Comparison of ENCODE assay signal across 8 cellular contexts in genomic region chr1:39272027-39272790, GRCh38.
A peak's percentile ranks its signal among the peaks of the same experiment; 100 is the strongest.
DNase-seq lines count a peak whose midpoint lies in the region; ATAC-seq and TF ChIP-seq lines count a peak whose summit lies in the region.

No MANE protein-coding gene starts in this region.

- H3K4me1 ChIP-seq in right cardiac atrium (ENCODE audit: control insufficient read depth, insufficient read depth, low read length) (peaks cover 29% of the 10 kb centered on the region), suprapubic skin (peaks cover 86% of the 10 kb centered on the region), tibial nerve (peaks cover 0 to 38% (median 5%) of the 10 kb centered on the region in 4 donors)

- ATAC-seq in Right ventricle myocardium inferior (peak; percentile 37), left cardiac atrium (no peak), HG03108 (IDR thresholded peaks at IDR 0.05; ENCODE audit: unreplicated experiment) (peak; percentile 60), T-cell (replicated peaks in 1 of 4) (no peak), right cardiac atrium (peak in 1 of 2 donors; percentile 19)

- H3K27ac ChIP-seq in right cardiac atrium (ENCODE audit: low read length): peak overlapping the region; percentile 73
- H3K27ac ChIP-seq in suprapubic skin: peak overlapping the region; percentile 26
- H3K27ac ChIP-seq in tibial nerve: peak overlapping the region in 2 of 4 donors; percentile 24 to 45

- H3K27me3 ChIP-seq in right cardiac atrium (ENCODE audit: control insufficient read depth, insufficient read depth) (no peaks in the 10 kb centered on the region), suprapubic skin (no peaks in the 10 kb centered on the region), tibial nerve (no peaks in the 10 kb centered on the region)

- no peaks in the 10 kb centered on the region for H3K9me3 Mint-ChIP-seq in T-cell

- peaks cover 20% of the 10 kb centered on the region for H3K36me3 Mint-ChIP-seq in T-cell

- TF ChIP-seq POLR2A in suprapubic skin (IDR thresholded peaks at IDR 0.05) (no peak), tibial nerve (IDR thresholded peaks at IDR 0.05) (no peak)

- TF ChIP-seq CTCF in suprapubic skin (IDR thresholded peaks at IDR 0.05) (no peak), tibial nerve (IDR thresholded peaks at IDR 0.05) (no peak)

- H3K9me3 ChIP-seq in right cardiac atrium (ENCODE audit: control insufficient read depth, low read length): no peaks in the 10 kb centered on the region
- no peaks in the 10 kb centered on the region for H3K9me3 ChIP-seq in suprapubic skin
- H3K9me3 ChIP-seq in tibial nerve: no peaks in the 10 kb centered on the region

- no peak overlapping the region for H3K4me3 Mint-ChIP-seq in T-cell

- H3K27ac Mint-ChIP-seq in T-cell: peak overlapping the region; percentile 71 to 81

- no peaks in the 10 kb centered on the region for H3K27me3 Mint-ChIP-seq in T-cell

- TF ChIP-seq EP300 in suprapubic skin (IDR thresholded peaks at IDR 0.05) (no peak), tibial nerve (IDR thresholded peaks at IDR 0.05) (no peak)

- DNase-seq in Right ventricle myocardium inferior (ENCODE audit: missing footprints): no peak
- DNase-seq in left cardiac atrium: no peak
- DNase-seq in T-cell: no peak
- no peak for DNase-seq in right cardiac atrium
- no peak for DNase-seq in suprapubic skin (ENCODE audit: low spot score in 2 of 2)
- no peak for DNase-seq in foreskin melanocyte
- no peak for DNase-seq in tibial nerve (ENCODE audit: low spot score in 2 of 2)

- H3K36me3 ChIP-seq in suprapubic skin (no peaks in the 10 kb centered on the region), tibial nerve (no peaks in the 10 kb centered on the region)

- H3K4me1 Mint-ChIP-seq in T-cell: peaks cover 65 to 84% (median 76%) of the 10 kb centered on the region in 3 donors

- POLR2A ChIA-PET in T-cell (lab: Charles Lee): interaction anchor here (0.5 to 0.6 kb wide), 3 partner anchors 84 to 1574 kb away, joined by 3 to 6 read pairs (median 5); no protein-coding TSS in a partner anchor

- H3K4me3 ChIP-seq in right cardiac atrium (ENCODE audit: low read length): no peak overlapping the region
- H3K4me3 ChIP-seq in suprapubic skin: no peak overlapping the region
- H3K4me3 ChIP-seq in tibial nerve: no peak overlapping the region

- intact Hi-C loops in Right ventricle myocardium inferior (cut with DNase I) (no loop called here), left cardiac atrium (cut with DNase I) (no loop called here), right cardiac atrium (cut with DNase I) (no loop called here)

- CTCF ChIA-PET in T-cell (lab: Charles Lee): interaction anchor here (0.6 to 1.6 kb wide), 5 partner anchors 19 to 223 kb away, joined by 4 to 11 read pairs (median 5); no protein-coding TSS in a partner anchor

- WGBS in right cardiac atrium: 17% methylated on average over 3 of the region's 3 CpGs
- WGBS in suprapubic skin: 39% methylated on average over 1 of the region's 3 CpGs
- WGBS in tibial nerve, 2 donors: 41 to 53% methylated on average over 3 of the region's 3 CpGs

Comparison
In these comparisons a context has a peak if more than half of its experiments do, and no peak if none do; other contexts are left out.
1. ATAC-seq: peak in Right ventricle myocardium inferior (single experiment) and HG03108 (single experiment); none in left cardiac atrium (0 of 2) and T-cell (0 of 4).